ENCODE assay signal across 15 cellular contexts in the genomic region with DNA sequence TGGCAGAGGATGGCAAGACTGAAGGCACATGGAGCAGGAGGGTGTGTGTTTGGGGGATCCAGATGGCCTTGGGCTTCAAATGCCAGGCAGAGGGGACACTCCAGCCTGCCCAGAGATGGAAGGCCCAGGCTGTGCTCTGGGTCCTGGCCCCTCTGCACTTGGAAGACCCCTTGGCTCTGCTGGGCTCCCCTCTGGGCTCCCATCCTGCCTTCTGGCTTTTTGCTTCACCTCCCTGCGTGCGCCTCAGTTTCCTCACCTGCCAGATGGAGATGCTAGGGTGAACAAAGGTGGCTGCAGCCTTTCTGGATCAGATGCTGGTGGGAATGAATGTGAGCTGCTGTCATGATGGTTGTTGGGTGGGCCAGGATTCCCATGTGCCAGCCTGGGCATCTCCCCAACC. TPM values are rescaled to one million over a fixed set of nuclear protein-coding genes. Genes with fewer than 3 reads are reported as not detected.
DNase-seq lines count a peak whose midpoint lies in the region; TF ChIP-seq lines count a peak whose summit lies in the region.
"Had no signal": no experiment of that assay in that cellular context is flagged by ENCODE, and none has a peak within 500 bp of the region (broad histone marks: within the 10 kb centered on the region; RNA-seq: fewer than 3 reads in every experiment).

No MANE protein-coding gene starts in this region.

- TF ChIP-seq POLR2A in breast epithelium (IDR thresholded peaks at IDR 0.05) (no peak), vagina (IDR thresholded peaks at IDR 0.05) (no peak)

- no peak overlapping the region for H3K4me2 ChIP-seq in mammary epithelial cell (ENCODE audit: insufficient read depth, low read depth, low read length)

- H3K79me2 ChIP-seq in mammary epithelial cell (ENCODE audit: insufficient read depth, low read length) = peaks cover 58% of the 10 kb centered on the region

- dilution Hi-C loops in mammary epithelial cell (cut with HindIII; ENCODE audit: low sequenced_read_pairs) = loop anchor here (5.0 kb wide), 2 partner anchors 41 to 49 kb away; no protein-coding TSS in a partner anchor

- H3K9ac ChIP-seq in mammary epithelial cell (ENCODE audit: insufficient read depth, low read length) (no peak overlapping the region), iPS-15b (ENCODE audit: low read depth, low read length) (peak overlapping the region; percentile 39)

- in situ Hi-C loops in mammary epithelial cell (cut with MboI; ENCODE audit: low sequenced_read_pairs in 2 of 2) = loop anchor here in 1 of 2 donors (25.0 kb wide), 2 partner anchors 259 to 709 kb away; no protein-coding TSS in a partner anchor

- H3K4me3 Mint-ChIP-seq in activated T-helper 2 cell treated with anti-CD3 and anti-CD28 coated beads, Interferon-gamma antibody, Interleukin-2, Interleukin-4, amounts not matched to agents 10 μg/mL and 5 μg/mL and 100 μg/mL, durations not matched to agents 14 hours and 24 hours and 36 hours (ENCODE audit: low read depth) = peak overlapping the region; percentile 72

- WGBS in mammary epithelial cell (ENCODE audit: low coverage, missing lambda C conversion rate) = 100% methylated on average over 2 of the region's 2 CpGs

- peak overlapping the region; percentile 78 to 80 for H3K27ac ChIP-seq in breast epithelium
- no peak overlapping the region for H3K27ac ChIP-seq in mammary epithelial cell (ENCODE audit: insufficient read depth, low read depth, low read length)
- peak overlapping the region; percentile 90 for H3K27ac ChIP-seq in vagina

- H3K27me3 ChIP-seq in breast epithelium (no peaks in the 10 kb centered on the region), mammary epithelial cell (ENCODE audit: insufficient read depth, low read length) (no peaks in the 10 kb centered on the region), iPS-15b (ENCODE audit: control insufficient read depth, insufficient read depth, low read length) (peaks cover 2% of the 10 kb centered on the region), vagina (no peaks in the 10 kb centered on the region)
- H3K27me3 ChIP-seq: Peyer's patch had no signal

- intact Hi-C loops in breast epithelium (cut with DNase I; ENCODE audit: low total_unique reads) = no loop called here
- intact Hi-C loops in mammary epithelial cell (cut with micrococcal nuclease) = no loop called here
- intact Hi-C loops in activated T-helper 2 cell treated with anti-CD3 and anti-CD28 coated beads, Interferon-gamma antibody, Interleukin-2, Interleukin-4, amounts not matched to agents 10 μg/mL and 5 μg/mL and 100 μg/mL, durations not matched to agents 14 hours and 24 hours and 36 hours (cut with micrococcal nuclease) = no loop called here
- intact Hi-C loops in vagina (cut with DNase I) = no loop called here

- no peak overlapping the region for H3K27ac Mint-ChIP-seq in activated T-helper 2 cell treated with anti-CD3 and anti-CD28 coated beads, Interferon-gamma antibody, Interleukin-2, Interleukin-4, amounts not matched to agents 10 μg/mL and 5 μg/mL and 100 μg/mL, durations not matched to agents 14 hours and 24 hours and 36 hours

- peaks cover 2% of the 10 kb centered on the region for H3K27me3 Mint-ChIP-seq in activated T-helper 2 cell treated with anti-CD3 and anti-CD28 coated beads, Interferon-gamma antibody, Interleukin-2, Interleukin-4, amounts not matched to agents 10 μg/mL and 5 μg/mL and 100 μg/mL, durations not matched to agents 14 hours and 24 hours and 36 hours (ENCODE audit: low read depth)

- H3K4me1 Mint-ChIP-seq in activated T-helper 2 cell treated with anti-CD3 and anti-CD28 coated beads, Interferon-gamma antibody, Interleukin-2, Interleukin-4, amounts not matched to agents 10 μg/mL and 5 μg/mL and 100 μg/mL, durations not matched to agents 14 hours and 24 hours and 36 hours (ENCODE audit: low read depth) = peaks cover 46% of the 10 kb centered on the region

- no peak for DNase-seq in breast epithelium (ENCODE audit: low spot score in 2 of 2)
- DNase-seq in mammary epithelial cell = no peak
- DNase-seq in activated T-helper 2 cell treated with anti-CD3 and anti-CD28 coated beads, Interferon-gamma antibody, Interleukin-2, Interleukin-4, amounts not matched to agents 10 μg/mL and 5 μg/mL and 100 μg/mL, durations not matched to agents 14 hours and 24 hours and 36 hours (ENCODE audit: low spot score) = no peak
- no peak for DNase-seq in vagina (ENCODE audit: extremely low spot score in 2 of 2)
- DNase-seq in SHP77 (lab: John Stamatoyannopoulos, UW) = no peak
- no peak for DNase-seq in stimulated activated CD4-positive, alpha-beta T cell treated with anti-CD3 and anti-CD28 coated beads, Interleukin-2, amount 100 ng/mL, for 24 hours
- DNase-seq in NCI-H2029 treated with DMSO at 0.1 percent for 48 hours (lab: John Stamatoyannopoulos, UW) = no peak
- DNase-seq: activated CD4-positive, alpha-beta T cell treated with anti-CD3 and anti-CD28 coated beads, Interleukin-2, amount 50 U/mL, for 48 hours; activated naive CD4-positive, alpha-beta T cell; hippocampal formation; left cardiac atrium; NCI-H1436 treated with DMSO at 0.1 percent for 48 hours; NCI-H446; Peyer's patch had no signal

- TF ChIP-seq CTCF in breast epithelium (IDR thresholded peaks at IDR 0.05) (no peak), mammary epithelial cell (conservative IDR thresholded peaks at IDR 0.05 in 1 of 2, IDR thresholded peaks at IDR 0.05 in 1 of 2; ENCODE audit: extremely low read depth in 1 of 2, insufficient read depth in 1 of 2, low read depth in 1 of 2, low read length in 2 of 2) (no peak), vagina (IDR thresholded peaks at IDR 0.05) (no peak)

- no peaks in the 10 kb centered on the region for H3K9me3 Mint-ChIP-seq in activated T-helper 2 cell treated with anti-CD3 and anti-CD28 coated beads, Interferon-gamma antibody, Interleukin-2, Interleukin-4, amounts not matched to agents 10 μg/mL and 5 μg/mL and 100 μg/mL, durations not matched to agents 14 hours and 24 hours and 36 hours

- no peak overlapping the region for H2AFZ ChIP-seq in mammary epithelial cell (ENCODE audit: low read depth, low read length)

- H3K36me3 Mint-ChIP-seq in activated T-helper 2 cell treated with anti-CD3 and anti-CD28 coated beads, Interferon-gamma antibody, Interleukin-2, Interleukin-4, amounts not matched to agents 10 μg/mL and 5 μg/mL and 100 μg/mL, durations not matched to agents 14 hours and 24 hours and 36 hours (ENCODE audit: low read depth) = no peaks in the 10 kb centered on the region

- H3K9me3 ChIP-seq in breast epithelium (no peaks in the 10 kb centered on the region), mammary epithelial cell (replicated peaks; ENCODE audit: insufficient read depth, low read length) (no peaks in the 10 kb centered on the region), iPS-15b (ENCODE audit: control insufficient read depth, insufficient read depth, low read length) (no peaks in the 10 kb centered on the region), vagina (no peaks in the 10 kb centered on the region)
- H3K9me3 ChIP-seq: Peyer's patch had no signal

- H3K4me1 ChIP-seq in breast epithelium (peaks cover 11 to 23% of the 10 kb centered on the region in 2 donors), mammary epithelial cell (ENCODE audit: insufficient read depth, low read length) (peaks cover 76% of the 10 kb centered on the region), iPS-15b (ENCODE audit: control insufficient read depth, insufficient read depth, low read length) (peaks cover 11% of the 10 kb centered on the region), vagina (peaks cover 78% of the 10 kb centered on the region)

- peak overlapping the region in 1 of 3 donors; percentile 90 for H3K4me3 ChIP-seq in breast epithelium
- no peak overlapping the region for H3K4me3 ChIP-seq in mammary epithelial cell (replicated peaks in 1 of 3; ENCODE audit: insufficient read depth in 1 of 3, low read depth in 2 of 3, low read length in 3 of 3)
- no peak overlapping the region for H3K4me3 ChIP-seq in iPS-15b (ENCODE audit: low read depth, low read length)
- no peak overlapping the region for H3K4me3 ChIP-seq in vagina

- H3K36me3 ChIP-seq in breast epithelium = no peaks in the 10 kb centered on the region
- no peaks in the 10 kb centered on the region for H3K36me3 ChIP-seq in mammary epithelial cell (ENCODE audit: insufficient read depth, low read length)
- H3K36me3 ChIP-seq in iPS-15b (ENCODE audit: control insufficient read depth, insufficient read depth, low read length) = peaks cover 18% of the 10 kb centered on the region
- peaks cover 0 to 5% of the 10 kb centered on the region in 2 donors for H3K36me3 ChIP-seq in vagina

- CTCF ChIA-PET in mammary epithelial cell (lab: Charles Lee; ENCODE audit: low non-redundant PET) = no interaction called here

- no peaks in the 10 kb centered on the region for H4K20me1 ChIP-seq in mammary epithelial cell (ENCODE audit: insufficient read depth, low read length)

- no TSS peak for BruUV-seq in mammary epithelial cell (replicated peaks; lab: Mats Ljungman, UMichigan)

RNA-seq across cellular contexts. Expression of gene SNN, which starts 3.0 kb away (rescaled TPM):
- total RNA-seq in breast epithelium = 10 to 100 TPM; 16.4 to 68.3 (median 18.7) TPM
- 10 to 100 TPM; 14.2 to 32.7 TPM for total RNA-seq in mammary epithelial cell
- polyA plus RNA-seq in mammary epithelial cell = 14.2 TPM
- polyA minus RNA-seq in mammary epithelial cell = 13.4 TPM
- total RNA-seq in activated T-helper 2 cell treated with anti-CD3 and anti-CD28 coated beads, Interferon-gamma antibody, Interleukin-2, Interleukin-4, amounts not matched to agents 10 μg/mL and 5 μg/mL and 100 μg/mL, durations not matched to agents 14 hours and 24 hours and 36 hours = 8.6 and 9.5 TPM in 2 replicates
- 23.1 TPM for total RNA-seq in vagina
